Comparison of ENCODE assay signal across 1 cellular context in the genomic region with DNA sequence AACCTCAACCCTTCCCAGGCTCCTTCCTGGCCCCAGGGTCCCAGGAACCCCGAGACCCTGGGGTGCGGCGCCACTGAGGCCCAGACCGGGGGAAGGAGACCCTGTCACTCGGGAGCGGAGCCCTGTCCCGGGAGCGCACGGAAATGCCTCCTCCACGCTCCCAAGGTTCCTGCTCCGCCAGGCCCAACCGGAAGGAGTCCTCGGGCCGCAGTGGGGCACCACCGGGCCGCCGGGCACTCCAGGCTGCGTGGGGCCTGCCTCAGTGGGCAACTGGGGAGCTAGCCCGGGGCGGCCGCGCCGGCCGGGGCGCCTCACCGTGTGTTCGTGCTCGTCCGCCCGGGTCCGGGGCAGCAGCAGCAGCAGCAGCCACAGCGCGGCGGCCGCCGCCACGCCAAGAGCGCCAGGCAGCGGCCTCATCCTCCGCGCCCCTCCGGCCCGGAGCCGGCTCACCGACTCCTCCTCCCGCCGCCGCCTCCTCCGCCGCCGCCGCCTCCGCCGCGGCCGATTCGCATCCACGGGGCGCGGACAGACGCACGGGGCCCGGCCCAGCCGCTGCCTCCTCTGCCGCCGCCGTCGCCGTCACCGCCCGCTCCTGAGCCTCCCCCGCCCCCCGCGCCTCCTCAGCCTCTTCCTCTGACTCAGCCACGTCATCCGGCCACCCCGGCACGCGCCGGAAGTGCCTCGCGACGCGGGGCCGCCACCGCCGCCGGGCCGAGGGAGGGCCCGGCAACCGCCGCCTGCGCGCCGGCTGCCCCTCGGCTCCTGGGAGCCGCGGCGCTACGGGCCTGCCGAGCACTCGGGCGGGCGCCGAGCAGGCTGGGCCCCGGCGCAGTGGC.
A peak's percentile ranks its signal among the peaks of the same experiment; 100 is the strongest.
TF ChIP-seq lines count a peak whose summit lies in the region.

Gene TM9SF3 (minus strand): TSS at position 594 of the 836 bp plus-strand sequence. CDS start 177 bp downstream, at position 417.

TF ChIP-seq in HepG2, 621 proteins besides CTCF, POLR2A, EP300 and RAD21 (continued from another document and continues in another):
- TF ChIP-seq, protein P1, sequence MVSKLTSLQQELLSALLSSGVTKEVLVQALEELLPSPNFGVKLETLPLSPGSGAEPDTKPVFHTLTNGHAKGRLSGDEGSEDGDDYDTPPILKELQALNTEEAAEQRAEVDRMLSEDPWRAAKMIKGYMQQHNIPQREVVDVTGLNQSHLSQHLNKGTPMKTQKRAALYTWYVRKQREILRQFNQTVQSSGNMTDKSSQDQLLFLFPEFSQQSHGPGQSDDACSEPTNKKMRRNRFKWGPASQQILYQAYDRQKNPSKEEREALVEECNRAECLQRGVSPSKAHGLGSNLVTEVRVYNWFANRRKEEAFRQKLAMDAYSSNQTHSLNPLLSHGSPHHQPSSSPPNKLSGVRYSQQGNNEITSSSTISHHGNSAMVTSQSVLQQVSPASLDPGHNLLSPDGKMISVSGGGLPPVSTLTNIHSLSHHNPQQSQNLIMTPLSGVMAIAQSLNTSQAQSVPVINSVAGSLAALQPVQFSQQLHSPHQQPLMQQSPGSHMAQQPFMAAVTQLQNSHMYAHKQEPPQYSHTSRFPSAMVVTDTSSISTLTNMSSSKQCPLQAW (CRISPR knock-in tag; IDR thresholded peaks at IDR 0.05), result no peak
- TF ChIP-seq ARNT2 (CRISPR knock-in tag; IDR thresholded peaks at IDR 0.05; ENCODE audit: low read depth), result peak; percentile 78
- no peak for TF ChIP-seq GATA4 (IDR thresholded peaks at IDR 0.05; ENCODE audit: borderline replicate concordance, low read depth)
- TF ChIP-seq ZNF777 (CRISPR knock-in tag; IDR thresholded peaks at IDR 0.05), result no peak
- peak; percentile 64; the same call in 1 of the 2 replicates for TF ChIP-seq KMT2B (CRISPR knock-in tag; IDR thresholded peaks at IDR 0.05)
- no peak for TF ChIP-seq CEBPB (IDR thresholded peaks at IDR 0.05; ENCODE audit: borderline replicate concordance, low read depth, low read length)
- TF ChIP-seq HIVEP1 (CRISPR knock-in tag; IDR thresholded peaks at IDR 0.05), result no peak
- TF ChIP-seq, protein P2, sequence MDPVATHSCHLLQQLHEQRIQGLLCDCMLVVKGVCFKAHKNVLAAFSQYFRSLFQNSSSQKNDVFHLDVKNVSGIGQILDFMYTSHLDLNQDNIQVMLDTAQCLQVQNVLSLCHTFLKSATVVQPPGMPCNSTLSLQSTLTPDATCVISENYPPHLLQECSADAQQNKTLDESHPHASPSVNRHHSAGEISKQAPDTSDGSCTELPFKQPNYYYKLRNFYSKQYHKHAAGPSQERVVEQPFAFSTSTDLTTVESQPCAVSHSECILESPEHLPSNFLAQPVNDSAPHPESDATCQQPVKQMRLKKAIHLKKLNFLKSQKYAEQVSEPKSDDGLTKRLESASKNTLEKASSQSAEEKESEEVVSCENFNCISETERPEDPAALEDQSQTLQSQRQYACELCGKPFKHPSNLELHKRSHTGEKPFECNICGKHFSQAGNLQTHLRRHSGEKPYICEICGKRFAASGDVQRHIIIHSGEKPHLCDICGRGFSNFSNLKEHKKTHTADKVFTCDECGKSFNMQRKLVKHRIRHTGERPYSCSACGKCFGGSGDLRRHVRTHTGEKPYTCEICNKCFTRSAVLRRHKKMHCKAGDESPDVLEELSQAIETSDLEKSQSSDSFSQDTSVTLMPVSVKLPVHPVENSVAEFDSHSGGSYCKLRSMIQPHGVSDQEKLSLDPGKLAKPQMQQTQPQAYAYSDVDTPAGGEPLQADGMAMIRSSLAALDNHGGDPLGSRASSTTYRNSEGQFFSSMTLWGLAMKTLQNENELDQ (CRISPR knock-in tag; IDR thresholded peaks at IDR 0.05; ENCODE audit: borderline replicate concordance), result no peak
- peak; percentile 62 for TF ChIP-seq HDAC1 (CRISPR knock-in tag; IDR thresholded peaks at IDR 0.05)
- TF ChIP-seq, protein P3, sequence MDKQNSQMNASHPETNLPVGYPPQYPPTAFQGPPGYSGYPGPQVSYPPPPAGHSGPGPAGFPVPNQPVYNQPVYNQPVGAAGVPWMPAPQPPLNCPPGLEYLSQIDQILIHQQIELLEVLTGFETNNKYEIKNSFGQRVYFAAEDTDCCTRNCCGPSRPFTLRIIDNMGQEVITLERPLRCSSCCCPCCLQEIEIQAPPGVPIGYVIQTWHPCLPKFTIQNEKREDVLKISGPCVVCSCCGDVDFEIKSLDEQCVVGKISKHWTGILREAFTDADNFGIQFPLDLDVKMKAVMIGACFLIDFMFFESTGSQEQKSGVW (CRISPR knock-in tag; IDR thresholded peaks at IDR 0.05; ENCODE audit: borderline replicate concordance), result no peak
- TF ChIP-seq DZIP1 (CRISPR knock-in tag; IDR thresholded peaks at IDR 0.05), result no peak
- TF ChIP-seq GATAD1 (CRISPR knock-in tag; IDR thresholded peaks at IDR 0.05), result peak; percentile 81
- peak; percentile 66 for TF ChIP-seq SAP130 (CRISPR knock-in tag; IDR thresholded peaks at IDR 0.05; ENCODE audit: low read depth)
- no peak for TF ChIP-seq ZBTB46 (CRISPR knock-in tag; IDR thresholded peaks at IDR 0.05; ENCODE audit: borderline replicate concordance)
- TF ChIP-seq, protein P4, sequence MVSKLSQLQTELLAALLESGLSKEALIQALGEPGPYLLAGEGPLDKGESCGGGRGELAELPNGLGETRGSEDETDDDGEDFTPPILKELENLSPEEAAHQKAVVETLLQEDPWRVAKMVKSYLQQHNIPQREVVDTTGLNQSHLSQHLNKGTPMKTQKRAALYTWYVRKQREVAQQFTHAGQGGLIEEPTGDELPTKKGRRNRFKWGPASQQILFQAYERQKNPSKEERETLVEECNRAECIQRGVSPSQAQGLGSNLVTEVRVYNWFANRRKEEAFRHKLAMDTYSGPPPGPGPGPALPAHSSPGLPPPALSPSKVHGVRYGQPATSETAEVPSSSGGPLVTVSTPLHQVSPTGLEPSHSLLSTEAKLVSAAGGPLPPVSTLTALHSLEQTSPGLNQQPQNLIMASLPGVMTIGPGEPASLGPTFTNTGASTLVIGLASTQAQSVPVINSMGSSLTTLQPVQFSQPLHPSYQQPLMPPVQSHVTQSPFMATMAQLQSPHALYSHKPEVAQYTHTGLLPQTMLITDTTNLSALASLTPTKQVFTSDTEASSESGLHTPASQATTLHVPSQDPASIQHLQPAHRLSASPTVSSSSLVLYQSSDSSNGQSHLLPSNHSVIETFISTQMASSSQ (IDR thresholded peaks at IDR 0.05; ENCODE audit: low read depth), result no peak
- TF ChIP-seq, protein P4 (CRISPR knock-in tag; IDR thresholded peaks at IDR 0.05; ENCODE audit: borderline replicate concordance), result no peak
- TF ChIP-seq ZNF225 (CRISPR knock-in tag; IDR thresholded peaks at IDR 0.05), result no peak; the same call in 1 of the 2 replicates
- TF ChIP-seq THYN1 (CRISPR knock-in tag; IDR thresholded peaks at IDR 0.05; ENCODE audit: borderline replicate concordance, low read depth), result no peak
- TF ChIP-seq TRAFD1 (CRISPR knock-in tag; IDR thresholded peaks at IDR 0.05; ENCODE audit: borderline replicate concordance), result no peak
- no peak for TF ChIP-seq ELF3 (CRISPR knock-in tag; IDR thresholded peaks at IDR 0.05)
- TF ChIP-seq, protein P5, sequence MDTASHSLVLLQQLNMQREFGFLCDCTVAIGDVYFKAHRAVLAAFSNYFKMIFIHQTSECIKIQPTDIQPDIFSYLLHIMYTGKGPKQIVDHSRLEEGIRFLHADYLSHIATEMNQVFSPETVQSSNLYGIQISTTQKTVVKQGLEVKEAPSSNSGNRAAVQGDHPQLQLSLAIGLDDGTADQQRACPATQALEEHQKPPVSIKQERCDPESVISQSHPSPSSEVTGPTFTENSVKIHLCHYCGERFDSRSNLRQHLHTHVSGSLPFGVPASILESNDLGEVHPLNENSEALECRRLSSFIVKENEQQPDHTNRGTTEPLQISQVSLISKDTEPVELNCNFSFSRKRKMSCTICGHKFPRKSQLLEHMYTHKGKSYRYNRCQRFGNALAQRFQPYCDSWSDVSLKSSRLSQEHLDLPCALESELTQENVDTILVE (CRISPR knock-in tag; IDR thresholded peaks at IDR 0.05), result peak; percentile 37; the same call in 1 of the 2 replicates
- TF ChIP-seq ZNF432 (CRISPR knock-in tag; IDR thresholded peaks at IDR 0.05; ENCODE audit: borderline replicate concordance), result no peak
- TF ChIP-seq CBX2 (IDR thresholded peaks at IDR 0.05; ENCODE audit: low read depth, low read length), result no peak
- TF ChIP-seq CBX2 (CRISPR knock-in tag; IDR thresholded peaks at IDR 0.05; ENCODE audit: low read depth), result no peak
- TF ChIP-seq ZNF766 (CRISPR knock-in tag; IDR thresholded peaks at IDR 0.05; ENCODE audit: borderline replicate concordance), result no peak
- no peak for TF ChIP-seq SATB2 (CRISPR knock-in tag; IDR thresholded peaks at IDR 0.05)
- no peak for TF ChIP-seq ZSCAN12 (CRISPR knock-in tag; IDR thresholded peaks at IDR 0.05)
- no peak for TF ChIP-seq MAFG (CRISPR knock-in tag; IDR thresholded peaks at IDR 0.05)
- TF ChIP-seq ZFP41 (CRISPR knock-in tag; IDR thresholded peaks at IDR 0.05; ENCODE audit: borderline replicate concordance), result no peak
- 0 out of 2 replicates have a peak, but pooled peaks have one; percentile 31 for TF ChIP-seq ZNF580 (CRISPR knock-in tag; IDR thresholded peaks at IDR 0.05; ENCODE audit: borderline replicate concordance, low read depth)
- peak; percentile 58; the same call in 1 of the 2 replicates for TF ChIP-seq ZGPAT (CRISPR knock-in tag; IDR thresholded peaks at IDR 0.05)
- TF ChIP-seq, protein P6, sequence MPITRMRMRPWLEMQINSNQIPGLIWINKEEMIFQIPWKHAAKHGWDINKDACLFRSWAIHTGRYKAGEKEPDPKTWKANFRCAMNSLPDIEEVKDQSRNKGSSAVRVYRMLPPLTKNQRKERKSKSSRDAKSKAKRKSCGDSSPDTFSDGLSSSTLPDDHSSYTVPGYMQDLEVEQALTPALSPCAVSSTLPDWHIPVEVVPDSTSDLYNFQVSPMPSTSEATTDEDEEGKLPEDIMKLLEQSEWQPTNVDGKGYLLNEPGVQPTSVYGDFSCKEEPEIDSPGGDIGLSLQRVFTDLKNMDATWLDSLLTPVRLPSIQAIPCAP (CRISPR knock-in tag; IDR thresholded peaks at IDR 0.05; ENCODE audit: low read depth), result peak; percentile 57; the same call in 1 of the 2 replicates
- no peak for TF ChIP-seq ZMYM3 (CRISPR knock-in tag; IDR thresholded peaks at IDR 0.05)
- no peak for TF ChIP-seq GATAD2A (CRISPR knock-in tag; IDR thresholded peaks at IDR 0.05)
